ENCODE assay signal across 1 cellular context in the genomic region with DNA sequence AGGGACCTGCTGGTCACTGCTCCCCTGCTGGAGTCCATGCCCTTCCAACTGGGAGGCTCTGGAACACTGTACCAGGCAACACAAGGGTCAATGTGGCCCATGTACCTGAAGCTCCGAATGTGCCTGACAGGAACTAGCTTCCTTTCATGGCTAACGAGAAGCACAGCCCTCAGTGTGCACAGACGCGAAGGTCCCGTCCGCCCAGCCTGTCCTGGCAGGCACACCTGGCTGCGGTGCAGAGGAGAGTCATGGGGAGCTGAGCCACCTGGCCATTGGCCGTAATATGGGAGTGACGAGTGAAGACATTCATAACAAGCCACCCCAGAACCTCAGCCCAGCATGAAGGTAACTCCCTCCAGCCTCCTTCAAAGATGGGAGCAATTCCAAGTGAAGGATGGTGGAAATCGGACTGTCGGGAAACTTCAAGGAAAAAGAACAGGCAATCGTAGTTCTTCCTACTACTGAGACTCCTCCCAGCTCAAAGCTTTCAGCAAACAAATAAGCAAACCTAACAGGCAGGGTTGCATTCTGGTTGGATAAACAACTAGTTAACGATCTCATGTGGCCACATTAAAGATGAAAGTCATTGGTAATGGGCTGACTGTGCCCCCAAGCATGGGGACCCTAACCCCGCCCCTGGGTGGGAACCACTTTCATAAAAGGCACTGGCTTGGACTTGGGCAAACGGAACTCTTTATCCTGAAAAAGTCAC.
TF ChIP-seq lines count a peak whose summit lies in the region.

No MANE protein-coding gene starts in this region.

TF ChIP-seq in GM12878, 131 proteins besides CTCF, POLR2A, EP300 and RAD21:
- TF ChIP-seq BRCA1 (IDR thresholded peaks at IDR 0.05; ENCODE audit: low read depth, low read length): no peak
